ENCODE assay signal across 8 cellular contexts in genomic region chr2:231411871-231412615, GRCh38. TPM values are rescaled to one million over a fixed set of nuclear protein-coding genes. Genes with fewer than 3 reads are reported as not detected.
A peak's percentile ranks its signal among the peaks of the same experiment; 100 is the strongest.
DNase-seq lines count a peak whose midpoint lies in the region; ATAC-seq and TF ChIP-seq lines count a peak whose summit lies in the region.

No MANE protein-coding gene starts in this region.

- H3K36me3 ChIP-seq in OCI-LY3 (replicated peaks; ENCODE audit: low read depth, low read length) = no peaks in the 10 kb centered on the region

- peak overlapping the region; percentile 78; the same call in 1 of the 2 replicates for H2AFZ ChIP-seq in OCI-LY3 (ENCODE audit: low read depth, low read length)

- peak overlapping the region; percentile 48 for H3K4me3 Mint-ChIP-seq in activated T-cell treated with anti-CD3 and anti-CD28 coated beads, Interleukin-2, amount 50 U/mL, for 24 hours
- H3K4me3 Mint-ChIP-seq in natural killer cell = peak overlapping the region; percentile 89

- TF ChIP-seq CTCF in OCI-LY3 (IDR thresholded peaks at IDR 0.05; ENCODE audit: low read depth, low read length) = peak; percentile 70
- peak; percentile 82 for TF ChIP-seq CTCF in natural killer cell (IDR thresholded peaks at IDR 0.05)

- DNase-seq in Caki2 (ENCODE audit: low read depth) = peak; percentile 86
- DNase-seq in activated T-cell treated with anti-CD3 and anti-CD28 coated beads, Interleukin-2, amount 50 U/mL, for 24 hours = peak; percentile 87
- peak; percentile 67 for DNase-seq in fibroblast of peridontal ligament (ENCODE audit: extremely low read depth)
- peak; percentile 80 for DNase-seq in natural killer cell
- DNase-seq in stimulated activated naive CD8-positive, alpha-beta T cell treated with anti-CD3 and anti-CD28 coated beads, Interleukin-15, Interleukin-2, amounts not matched to agents 100 U/mL and 50 U/mL, for 24 hours = peak; percentile 84

- in situ Hi-C loops in Caki2 (cut with HindIII; ENCODE audit: low pct_unique_long_range_greater_than_20kb, low sequenced_read_pairs) = loop anchor here (25.0 kb wide), 1 partner anchor 325 kb away; no protein-coding TSS in a partner anchor

- intact Hi-C loops in natural killer cell (cut with micrococcal nuclease) = loop anchor here (1.0 to 5.0 kb wide), 6 partner anchors 40 to 308 kb away; no protein-coding TSS in a partner anchor

- peaks cover 5% of the 10 kb centered on the region; the same call in 1 of the 2 replicates for H3K27me3 ChIP-seq in OCI-LY3 (ENCODE audit: low read depth, low read length)

- H4K20me1 ChIP-seq in OCI-LY3 (ENCODE audit: insufficient read depth, low read length) = no peaks in the 10 kb centered on the region

- peaks cover 52% of the 10 kb centered on the region for H3K27me3 Mint-ChIP-seq in activated T-cell treated with anti-CD3 and anti-CD28 coated beads, Interleukin-2, amount 50 U/mL, for 24 hours
- peaks cover 0 to 17% of the 10 kb centered on the region in 2 donors for H3K27me3 Mint-ChIP-seq in natural killer cell (ENCODE audit: low read depth in 2 of 2)

- H3K4me2 ChIP-seq in OCI-LY3 (ENCODE audit: low read length) = peak overlapping the region; percentile 76

- peaks cover 10% of the 10 kb centered on the region; the same call in 1 of the 2 replicates for H3K4me1 ChIP-seq in OCI-LY3 (ENCODE audit: low read length)

- H3K9ac ChIP-seq in OCI-LY3 (ENCODE audit: low read length) = peak overlapping the region; percentile 18; the same call in 1 of the 2 replicates

- H3K9me3 Mint-ChIP-seq in activated T-cell treated with anti-CD3 and anti-CD28 coated beads, Interleukin-2, amount 50 U/mL, for 24 hours = peaks cover 6% of the 10 kb centered on the region
- H3K9me3 Mint-ChIP-seq in natural killer cell = peaks cover 0 to 5% of the 10 kb centered on the region in 2 donors

- H3K4me1 Mint-ChIP-seq in activated T-cell treated with anti-CD3 and anti-CD28 coated beads, Interleukin-2, amount 50 U/mL, for 24 hours (ENCODE audit: low read depth) = peaks cover 12% of the 10 kb centered on the region
- peaks cover 2 to 6% of the 10 kb centered on the region in 2 donors for H3K4me1 Mint-ChIP-seq in natural killer cell

- no peak overlapping the region for H3K27ac Mint-ChIP-seq in activated T-cell treated with anti-CD3 and anti-CD28 coated beads, Interleukin-2, amount 50 U/mL, for 24 hours
- H3K27ac Mint-ChIP-seq in natural killer cell = peak overlapping the region in 1 of 2 donors; percentile 35

- ATAC-seq in GM19395 (IDR thresholded peaks at IDR 0.05; ENCODE audit: unreplicated experiment) (peak; percentile 95), HG03469 (IDR thresholded peaks at IDR 0.05; ENCODE audit: unreplicated experiment) (peak; percentile 86), natural killer cell (peak; percentile 99 to 100 (median 99))
- peak; percentile 98 for ATAC-seq in stimulated activated naive CD8-positive, alpha-beta T cell treated with anti-CD3 and anti-CD28 coated beads, Interleukin-15, Interleukin-2, amounts not matched to agents 100 U/mL and 50 U/mL, for 24 hours

- H3K4me3 ChIP-seq in OCI-LY3 (ENCODE audit: low read length) = peak overlapping the region; percentile 75

- no peaks in the 10 kb centered on the region for H3K79me2 ChIP-seq in OCI-LY3 (ENCODE audit: low read length)

- H3K27ac ChIP-seq in OCI-LY3 (ENCODE audit: low read length) = no peak overlapping the region

- no peaks in the 10 kb centered on the region for H3K9me3 ChIP-seq in OCI-LY3 (ENCODE audit: insufficient read depth, low read length)

- no peaks in the 10 kb centered on the region for H3K36me3 Mint-ChIP-seq in activated T-cell treated with anti-CD3 and anti-CD28 coated beads, Interleukin-2, amount 50 U/mL, for 24 hours (ENCODE audit: low read depth)
- no peaks in the 10 kb centered on the region for H3K36me3 Mint-ChIP-seq in natural killer cell

RNA-seq across cellular contexts. Expression of gene B3GNT7, which starts 16.5 kb away (rescaled TPM):
- 0.57 and 1.4 TPM in 2 replicates for total RNA-seq in Caki2 (2014; rRNA removed; shearing (Covaris generic); ENCODE audit: low replicate concordance)
- total RNA-seq in natural killer cell = 100 to 1,000 TPM in 2 of 3 donors, 10 to 100 TPM in 1; 87.5 to 151 (median 113) TPM

RNA-seq across cellular contexts. Expression of gene NCL, which starts 52.2 kb away (rescaled TPM):
- total RNA-seq in Caki2 (2014; rRNA removed; shearing (Covaris generic); ENCODE audit: low replicate concordance) = 60.7 and 106 TPM in 2 replicates
- 100 to 1,000 TPM; 485 to 540 (median 529) TPM for total RNA-seq in natural killer cell

Comparison
In these comparisons a context has a peak if more than half of its experiments do, and no peak if none do; other contexts are left out.
1. RNA of gene B3GNT7, which starts 16.5 kb away (total RNA-seq): 87.5 to 151 TPM in natural killer cell; 0.57 to 1.4 TPM in Caki2; every median in the first group is over 10 times any median in the second.
2. Peak in every context shown above with its lines, with median percentiles within 50 percentile points of each other: DNase-seq and ATAC-seq.